18 cellular contexts compared by ENCODE assay signal in genomic region chr3:45944830-45945620, GRCh38. TPM values are rescaled to one million over a fixed set of nuclear protein-coding genes. Genes with fewer than 3 reads are reported as not detected.
DNase-seq lines count a peak whose midpoint lies in the region; ATAC-seq and TF ChIP-seq lines count a peak whose summit lies in the region.
"Had no signal": no experiment of that assay in that cellular context is flagged by ENCODE, and none has a peak within 500 bp of the region (broad histone marks: within the 10 kb centered on the region; RNA-seq: fewer than 3 reads in every experiment).

No MANE protein-coding gene starts in this region.

- CTCF ChIA-PET in CD4-positive, alpha-beta memory T cell (lab: Charles Lee; ENCODE audit: partially characterized antibody) = interaction anchor here (1.1 to 23.5 kb wide), 6 partner anchors 8 to 134 kb away, joined by 3 to 677 read pairs (median 6); no protein-coding TSS in a partner anchor
- CTCF ChIA-PET in WTC11 (lab: Charles Lee) = no interaction called here

- WGBS in psoas muscle, 3 donors = 45 to 73% (median 52%) methylated on average over 5 of the region's 5 CpGs

- ATAC-seq in DND-41 (ENCODE audit: insufficient read depth, low read depth) (no peak), psoas muscle (peak in 1 of 4 donors; percentile 41), HG03521 (IDR thresholded peaks at IDR 0.05; ENCODE audit: unreplicated experiment) (no peak), HG02970 (IDR thresholded peaks at IDR 0.05; ENCODE audit: low FRiP score, unreplicated experiment) (no peak), WTC11 (no peak)
- no peak for ATAC-seq in activated naive CD8-positive, alpha-beta T cell treated with anti-CD3 and anti-CD28 coated beads, Interleukin-2, amount 50 U/mL, for 24 hours
- ATAC-seq: esophagus mucosa had no signal

- H3K4me2 ChIP-seq in DND-41 (ENCODE audit: insufficient read depth, low read length) = 0 out of 2 replicates have a peak overlapping the region, but pooled peaks have one; percentile 5
- H3K4me2 ChIP-seq: KMS-11 had no signal

- 0 out of 2 replicates have a peak, but pooled peaks cover 4% of the 10 kb centered on the region for H4K20me1 ChIP-seq in DND-41 (ENCODE audit: insufficient read depth, low read length)

- peak overlapping the region; percentile 48 to 88 (median 81) for H3K27ac Mint-ChIP-seq in CD4-positive, alpha-beta memory T cell
- H3K27ac Mint-ChIP-seq in activated naive CD8-positive, alpha-beta T cell treated with anti-CD3 and anti-CD28 coated beads, Interleukin-2, amount 50 U/mL, for 24 hours = peak overlapping the region; percentile 15
- H3K27ac Mint-ChIP-seq in WTC11 = no peak overlapping the region

- H2AFZ ChIP-seq in DND-41 (ENCODE audit: low read depth, low read length) = no peak overlapping the region

- no peaks in the 10 kb centered on the region for H3K27me3 ChIP-seq in CD4-positive, alpha-beta memory T cell (ENCODE audit: insufficient read depth, low read length)
- no peaks in the 10 kb centered on the region for H3K27me3 ChIP-seq in DND-41 (ENCODE audit: insufficient read depth, low read length, poor library complexity)
- H3K27me3 ChIP-seq in psoas muscle (ENCODE audit: insufficient read depth in 3 of 3, low read length in 2 of 3) = no peaks in the 10 kb centered on the region
- H3K27me3 ChIP-seq: cardiac muscle cell, thyroid gland had no signal

- peaks cover 14% of the 10 kb centered on the region; the same call in 1 of the 2 replicates for H3K79me2 ChIP-seq in DND-41 (ENCODE audit: insufficient read depth, low read length)

- H3K9ac ChIP-seq in DND-41 (ENCODE audit: low read depth, low read length) = no peak overlapping the region; the same call in 1 of the 2 replicates
- H3K9ac ChIP-seq: KMS-11 had no signal

- peaks cover 45% of the 10 kb centered on the region for H3K36me3 ChIP-seq in CD4-positive, alpha-beta memory T cell (ENCODE audit: insufficient read depth, low read length)
- H3K36me3 ChIP-seq in DND-41 (ENCODE audit: insufficient read depth, low read length) = peaks cover 68% of the 10 kb centered on the region
- H3K36me3 ChIP-seq in psoas muscle (ENCODE audit: insufficient read depth in 1 of 2, low read depth in 1 of 2) = peaks cover 4 to 52% of the 10 kb centered on the region in 2 donors

- peak in 4 of 5 donors; percentile 16 to 60 (median 28) for DNase-seq in CD4-positive, alpha-beta memory T cell
- DNase-seq in DND-41 = no peak
- no peak for DNase-seq in activated naive CD8-positive, alpha-beta T cell treated with anti-CD3 and anti-CD28 coated beads, Interleukin-2, amount 50 U/mL, for 24 hours
- no peak for DNase-seq in psoas muscle
- no peak for DNase-seq in WTC11 (ENCODE audit: low spot score)
- DNase-seq: activated CD4-positive, alpha-beta T cell treated with anti-CD3 and anti-CD28 coated beads for 4 hours; AML-193; amygdala; Calu3; NCI-H2029; stimulated activated naive CD4-positive, alpha-beta T cell; thyroid gland had no signal

- H3K27me3 Mint-ChIP-seq in CD4-positive, alpha-beta memory T cell = no peaks in the 10 kb centered on the region
- H3K27me3 Mint-ChIP-seq in activated naive CD8-positive, alpha-beta T cell treated with anti-CD3 and anti-CD28 coated beads, Interleukin-2, amount 50 U/mL, for 24 hours = peaks cover 9% of the 10 kb centered on the region
- H3K27me3 Mint-ChIP-seq in WTC11 (ENCODE audit: low read depth) = no peaks in the 10 kb centered on the region

- H3K4me3 Mint-ChIP-seq in CD4-positive, alpha-beta memory T cell = peak overlapping the region; percentile 55 to 79 (median 70)
- peak overlapping the region; percentile 6 for H3K4me3 Mint-ChIP-seq in activated naive CD8-positive, alpha-beta T cell treated with anti-CD3 and anti-CD28 coated beads, Interleukin-2, amount 50 U/mL, for 24 hours
- no peak overlapping the region for H3K4me3 Mint-ChIP-seq in WTC11

- POLR2A ChIA-PET in CD4-positive, alpha-beta memory T cell (lab: Charles Lee; ENCODE audit: partially characterized antibody) = interaction anchor here (1.1 to 18.1 kb wide), 8 partner anchors 19 to 424 kb away, joined by 3 to 195 read pairs (median 14); partner anchors contain the start of gene FYCO1
- POLR2A ChIA-PET in WTC11 (lab: Charles Lee) = no interaction called here

- no peaks in the 10 kb centered on the region for H3K9me3 ChIP-seq in CD4-positive, alpha-beta memory T cell (ENCODE audit: control insufficient read depth in 1 of 2, low read length in 2 of 2)
- H3K9me3 ChIP-seq in DND-41 (ENCODE audit: insufficient read depth, low read length, severe bottlenecking) = no peaks in the 10 kb centered on the region
- no peaks in the 10 kb centered on the region for H3K9me3 ChIP-seq in psoas muscle
- H3K9me3 ChIP-seq: neutrophil, thyroid gland had no signal

- peak overlapping the region in 1 of 2 donors; percentile 4 for H3K4me3 ChIP-seq in CD4-positive, alpha-beta memory T cell (ENCODE audit: low read length in 2 of 2)
- H3K4me3 ChIP-seq in DND-41 (ENCODE audit: low read depth in 1 of 2, low read length in 2 of 2) (no peak overlapping the region), psoas muscle (no peak overlapping the region)
- H3K4me3 ChIP-seq: cardiac muscle cell, thyroid gland had no signal

- peak overlapping the region; percentile 2 for H3K27ac ChIP-seq in CD4-positive, alpha-beta memory T cell (ENCODE audit: low read depth, low read length)
- H3K27ac ChIP-seq in DND-41 (ENCODE audit: low read length) (peak overlapping the region; percentile 66), psoas muscle (peak overlapping the region; percentile 55)
- H3K27ac ChIP-seq: cardiac muscle cell, KMS-11, neutrophil had no signal

- H3K4me1 Mint-ChIP-seq in CD4-positive, alpha-beta memory T cell = peaks cover 41 to 94% (median 74%) of the 10 kb centered on the region in 4 donors
- H3K4me1 Mint-ChIP-seq in activated naive CD8-positive, alpha-beta T cell treated with anti-CD3 and anti-CD28 coated beads, Interleukin-2, amount 50 U/mL, for 24 hours = peaks cover 72% of the 10 kb centered on the region
- H3K4me1 Mint-ChIP-seq in WTC11 = peaks cover 7% of the 10 kb centered on the region

- H3K36me3 Mint-ChIP-seq in CD4-positive, alpha-beta memory T cell = peaks cover 65 to 72% of the 10 kb centered on the region in 2 donors
- peaks cover 41% of the 10 kb centered on the region for H3K36me3 Mint-ChIP-seq in activated naive CD8-positive, alpha-beta T cell treated with anti-CD3 and anti-CD28 coated beads, Interleukin-2, amount 50 U/mL, for 24 hours (ENCODE audit: low read depth)
- H3K36me3 Mint-ChIP-seq in WTC11 = peaks cover 47% of the 10 kb centered on the region

- peaks cover 88% of the 10 kb centered on the region for H3K4me1 ChIP-seq in CD4-positive, alpha-beta memory T cell (ENCODE audit: insufficient read depth, low read length)
- H3K4me1 ChIP-seq in DND-41 (ENCODE audit: insufficient read depth, low read length) (peaks cover 73% of the 10 kb centered on the region), psoas muscle (peaks cover 22% of the 10 kb centered on the region)

- TF ChIP-seq CTCF in DND-41 (IDR thresholded peaks at IDR 0.05; ENCODE audit: borderline replicate concordance, extremely low read depth, low read length, poor library complexity, severe bottlenecking) (no peak), psoas muscle (IDR thresholded peaks at IDR 0.05) (no peak), WTC11 (IDR thresholded peaks at IDR 0.05) (no peak)

- H3K9me3 Mint-ChIP-seq in CD4-positive, alpha-beta memory T cell = peaks cover 0 to 3% (median 0%) of the 10 kb centered on the region in 8 donors
- no peaks in the 10 kb centered on the region for H3K9me3 Mint-ChIP-seq in activated naive CD8-positive, alpha-beta T cell treated with anti-CD3 and anti-CD28 coated beads, Interleukin-2, amount 50 U/mL, for 24 hours
- peaks cover 6% of the 10 kb centered on the region; the same call in 1 of the 2 replicates for H3K9me3 Mint-ChIP-seq in WTC11

- intact Hi-C loops in CD4-positive, alpha-beta memory T cell (cut with micrococcal nuclease) = loop anchor here (5.0 kb wide), 1 partner anchor 32 kb away; no protein-coding TSS in a partner anchor
- intact Hi-C loops in psoas muscle (cut with DNase I) = loop anchor here (5.0 kb wide), 2 partner anchors 52 to 432 kb away; partner anchors contain the start of gene FYCO1 (in 1 of the 2)

RNA-seq across cellular contexts. Expression of gene CXCR6, which starts 1.8 kb away (rescaled TPM):
- total RNA-seq in CD4-positive, alpha-beta memory T cell = 1 to 10 TPM; 8.6 to 9.6 TPM
- polyA plus RNA-seq in CD4-positive, alpha-beta memory T cell = 10 to 100 TPM in 1 of 2 donors, 1 to 10 TPM in 1; 6.1 to 13.6 TPM
- under 1 TPM in 1 of 4 donors, not detected in 3; 0.50 TPM for total RNA-seq in psoas muscle
- under 1 TPM in 2 of 3 donors, not detected in 1; 0.05 to 0.10 TPM for polyA plus RNA-seq in psoas muscle
- total RNA-seq in WTC11 (2021) = not detected in 3 replicates
- total RNA-seq: Calu3, cardiac muscle cell had no signal

RNA-seq across cellular contexts. Expression of gene FYCO1, which starts 50.6 kb away (rescaled TPM):
- 10 to 100 TPM; 42.5 to 43.3 TPM for total RNA-seq in CD4-positive, alpha-beta memory T cell
- 10 to 100 TPM in 1 of 2 donors, under 1 TPM in 1; 0.73 to 10.8 TPM for polyA plus RNA-seq in CD4-positive, alpha-beta memory T cell
- total RNA-seq in psoas muscle = 100 to 1,000 TPM in 3 of 4 donors, 10 to 100 TPM in 1; 60.1 to 129 (median 115) TPM
- 10 to 100 TPM; 14.0 to 68.3 (median 40.0) TPM for polyA plus RNA-seq in psoas muscle
- total RNA-seq in WTC11 (2021) = 12.1 to 13.9 TPM (median 12.8 TPM) in 3 replicates

RNA-seq across cellular contexts. Expression of gene CCR9, which starts 58.7 kb away (rescaled TPM):
- 1 to 10 TPM; 4.0 to 4.5 TPM for total RNA-seq in CD4-positive, alpha-beta memory T cell
- polyA plus RNA-seq in CD4-positive, alpha-beta memory T cell = 1 to 10 TPM; 3.9 to 4.4 TPM
- not detected for total RNA-seq in psoas muscle
- under 1 TPM in 1 of 3 donors, not detected in 2; 0.03 TPM for polyA plus RNA-seq in psoas muscle
- not detected in 3 replicates for total RNA-seq in WTC11 (2021)
- total RNA-seq: Calu3, esophagus mucosa, thyroid gland had no signal

Comparison
In these comparisons a context has a peak if more than half of its experiments do, and no peak if none do; other contexts are left out.
1. DNase-seq: peak in CD4-positive, alpha-beta memory T cell (4 of 5); none in DND-41 (single experiment), activated naive CD8-positive, alpha-beta T cell treated with anti-CD3 and anti-CD28 coated beads, Interleukin-2, amount 50 U/mL, for 24 hours (single experiment), psoas muscle (0 of 2) and WTC11 (single experiment).
2. H3K27ac ChIP-seq: peak in every context shown above with its lines; median percentile 66 in DND-41; 55 in psoas muscle; 2 in CD4-positive, alpha-beta memory T cell.